In genomic region chrX:110172215-110172614, GRCh38 we compare ENCODE assay signal across 12 cellular contexts.
DNase-seq lines count a peak whose midpoint lies in the region; ATAC-seq and TF ChIP-seq lines count a peak whose summit lies in the region.
"Had no signal": no experiment of that assay in that cellular context is flagged by ENCODE, and none has a peak within 500 bp of the region (broad histone marks: within the 10 kb centered on the region; RNA-seq: fewer than 3 reads in every experiment).

No MANE protein-coding gene starts in this region.

- no peaks in the 10 kb centered on the region for H3K4me1 Mint-ChIP-seq in activated CD8-positive, alpha-beta memory T cell treated with anti-CD3 and anti-CD28 coated beads, Interleukin-2, amount 10 ng/mL, durations not matched to agents 7 days and 5 days
- H3K4me1 Mint-ChIP-seq in nephron progenitor cell = peaks cover 14% of the 10 kb centered on the region
- no peaks in the 10 kb centered on the region for H3K4me1 Mint-ChIP-seq in T-helper 2 cell treated with Interferon-gamma antibody and Interleukin-4, amounts not matched to agents 5 μg/mL and 100 μg/mL, for 36 hours (ENCODE audit: low read depth)

- CTCF ChIA-PET in activated CD8-positive, alpha-beta memory T cell treated with anti-CD3 and anti-CD28 coated beads, Interleukin-2, amount 10 ng/mL, durations not matched to agents 7 days and 5 days (lab: Charles Lee) = no interaction called here

- no peaks in the 10 kb centered on the region for H3K27me3 Mint-ChIP-seq in activated CD8-positive, alpha-beta memory T cell treated with anti-CD3 and anti-CD28 coated beads, Interleukin-2, amount 10 ng/mL, durations not matched to agents 7 days and 5 days
- H3K27me3 Mint-ChIP-seq in nephron progenitor cell (ENCODE audit: low read depth, poor library complexity) = no peaks in the 10 kb centered on the region
- H3K27me3 Mint-ChIP-seq in T-helper 2 cell treated with Interferon-gamma antibody and Interleukin-4, amounts not matched to agents 5 μg/mL and 100 μg/mL, for 36 hours (ENCODE audit: low read depth) = no peaks in the 10 kb centered on the region

- no peak for TF ChIP-seq CTCF in nephron progenitor cell (IDR thresholded peaks at IDR 0.05)

- peaks cover 6% of the 10 kb centered on the region for H3K36me3 Mint-ChIP-seq in activated CD8-positive, alpha-beta memory T cell treated with anti-CD3 and anti-CD28 coated beads, Interleukin-2, amount 10 ng/mL, durations not matched to agents 7 days and 5 days
- H3K36me3 Mint-ChIP-seq in nephron progenitor cell (ENCODE audit: low read depth) = peaks cover 59% of the 10 kb centered on the region
- H3K36me3 Mint-ChIP-seq in T-helper 2 cell treated with Interferon-gamma antibody and Interleukin-4, amounts not matched to agents 5 μg/mL and 100 μg/mL, for 36 hours (ENCODE audit: low read depth) = no peaks in the 10 kb centered on the region

- H3K9me3 Mint-ChIP-seq in activated CD8-positive, alpha-beta memory T cell treated with anti-CD3 and anti-CD28 coated beads, Interleukin-2, amount 10 ng/mL, durations not matched to agents 7 days and 5 days (ENCODE audit: low read depth) = no peaks in the 10 kb centered on the region
- no peaks in the 10 kb centered on the region for H3K9me3 Mint-ChIP-seq in nephron progenitor cell
- H3K9me3 Mint-ChIP-seq in T-helper 2 cell treated with Interferon-gamma antibody and Interleukin-4, amounts not matched to agents 5 μg/mL and 100 μg/mL, for 36 hours = no peaks in the 10 kb centered on the region

- DNase-seq in activated CD8-positive, alpha-beta memory T cell treated with anti-CD3 and anti-CD28 coated beads, Interleukin-2, amount 10 ng/mL, durations not matched to agents 7 days and 5 days = no peak
- DNase-seq in activated CD8-positive, alpha-beta memory T cell treated with anti-CD3 and anti-CD28 coated beads for 24 hours = no peak
- DNase-seq in nephron progenitor cell (no peak), NCI-H187 (lab: John Stamatoyannopoulos, UW) (no peak), foreskin melanocyte (no peak)
- DNase-seq in T-helper 2 cell treated with Interferon-gamma antibody and Interleukin-4, amounts not matched to agents 5 μg/mL and 100 μg/mL, for 36 hours (ENCODE audit: low spot score) = no peak
- DNase-seq: activated effector memory CD4-positive, alpha-beta T cell treated with anti-CD3 and anti-CD28 coated beads, Interleukin-2, amount 50 U/mL, for 16 hours; MM.1S; stomach had no signal

- ATAC-seq in activated CD8-positive, alpha-beta memory T cell treated with anti-CD3 and anti-CD28 coated beads, Interleukin-2, amount 10 ng/mL, durations not matched to agents 7 days and 5 days = no peak
- ATAC-seq in HG02571 (IDR thresholded peaks at IDR 0.05; ENCODE audit: unreplicated experiment) = peak; percentile 92
- peak; percentile 97 for ATAC-seq in HG03469 (IDR thresholded peaks at IDR 0.05; ENCODE audit: unreplicated experiment)
- ATAC-seq: SK-N-SH treated with all-trans-retinoic acid at 6 μM for 48 hours had no signal

- H3K27ac Mint-ChIP-seq in activated CD8-positive, alpha-beta memory T cell treated with anti-CD3 and anti-CD28 coated beads, Interleukin-2, amount 10 ng/mL, durations not matched to agents 7 days and 5 days = peak overlapping the region; percentile 31
- peak overlapping the region; percentile 58 for H3K27ac Mint-ChIP-seq in nephron progenitor cell
- H3K27ac Mint-ChIP-seq in T-helper 2 cell treated with Interferon-gamma antibody and Interleukin-4, amounts not matched to agents 5 μg/mL and 100 μg/mL, for 36 hours = no peak overlapping the region

- no peak overlapping the region for H3K4me3 Mint-ChIP-seq in activated CD8-positive, alpha-beta memory T cell treated with anti-CD3 and anti-CD28 coated beads, Interleukin-2, amount 10 ng/mL, durations not matched to agents 7 days and 5 days
- no peak overlapping the region for H3K4me3 Mint-ChIP-seq in nephron progenitor cell
- H3K4me3 Mint-ChIP-seq in T-helper 2 cell treated with Interferon-gamma antibody and Interleukin-4, amounts not matched to agents 5 μg/mL and 100 μg/mL, for 36 hours = no peak overlapping the region
